In the genomic region with DNA sequence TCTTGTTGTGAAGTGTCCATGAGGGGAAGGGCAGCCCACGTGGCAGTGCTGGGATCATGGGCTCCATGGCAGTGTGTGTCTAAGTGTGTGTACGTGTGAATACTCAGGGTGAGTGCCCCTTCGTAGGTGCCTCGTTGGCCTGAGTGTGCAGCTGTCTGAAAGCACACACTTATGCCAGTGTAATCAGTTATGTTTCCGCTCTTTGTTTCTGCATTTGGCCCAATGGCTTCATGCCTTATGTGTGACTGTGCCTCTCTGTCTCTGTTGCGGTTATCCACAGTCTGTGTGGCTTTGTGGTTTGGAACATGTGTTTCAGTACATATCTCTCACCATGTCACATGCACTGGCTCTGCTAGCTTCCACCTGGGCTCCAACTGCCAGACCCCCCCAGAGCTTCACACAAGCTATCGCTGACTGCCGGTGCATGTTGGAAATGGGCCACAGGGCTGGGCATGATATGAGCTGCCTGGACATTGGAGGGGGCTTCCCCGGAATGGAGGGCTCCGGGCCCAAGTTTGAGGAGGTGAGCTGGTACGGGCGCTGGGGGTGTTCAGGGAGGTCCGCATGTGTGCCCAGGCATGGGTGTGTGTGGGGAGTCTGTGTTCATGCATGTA, we compare ENCODE assay signal across 9 cellular contexts.
DNase-seq lines count a peak whose midpoint lies in the region; ATAC-seq and TF ChIP-seq lines count a peak whose summit lies in the region.
"Had no signal": no experiment of that assay in that cellular context is flagged by ENCODE, and none has a peak within 500 bp of the region (broad histone marks: within the 10 kb centered on the region; RNA-seq: fewer than 3 reads in every experiment).

No MANE protein-coding gene starts in this region.

- peak; percentile 8 to 9 for DNase-seq in stimulated activated CD4-positive, alpha-beta T cell treated with anti-CD3 and anti-CD28 coated beads, Interleukin-12 subunit alpha, Interleukin-12 subunit beta, amount 100 ng/mL, for 24 hours (ENCODE audit: low read depth in 2 of 2)
- DNase-seq in stimulated activated CD4-positive, alpha-beta T cell treated with anti-CD3 and anti-CD28 coated beads, Interleukin-4, amount 100 ng/mL, for 4 hours, result no peak
- peak; percentile 43 for DNase-seq in activated naive CD8-positive, alpha-beta T cell treated with anti-CD3 and anti-CD28 coated beads for 36 hours
- peak; percentile 28 for DNase-seq in ureter (ENCODE audit: low spot score)
- no peak for DNase-seq in anterior cingulate cortex (lab: John Stamatoyannopoulos, UW)
- DNase-seq in body of pancreas, result no peak
- DNase-seq in thyroid gland, result no peak

- H3K4me3 ChIP-seq in body of pancreas (no peak overlapping the region), thyroid gland (replicated peaks in 1 of 3) (no peak overlapping the region)
- H3K4me3 ChIP-seq: cardiac muscle cell had no signal

- no peaks in the 10 kb centered on the region for H3K36me3 Mint-ChIP-seq in activated naive CD8-positive, alpha-beta T cell treated with anti-CD3 and anti-CD28 coated beads for 36 hours

- no peak overlapping the region for H3K27ac Mint-ChIP-seq in activated naive CD8-positive, alpha-beta T cell treated with anti-CD3 and anti-CD28 coated beads for 36 hours

- no peaks in the 10 kb centered on the region for H3K36me3 ChIP-seq in body of pancreas (replicated peaks in 1 of 2; ENCODE audit: insufficient read depth in 1 of 2, low read depth in 2 of 2)
- no peaks in the 10 kb centered on the region for H3K36me3 ChIP-seq in thyroid gland
- H3K36me3 ChIP-seq: cardiac muscle cell had no signal

- H3K9me3 ChIP-seq in body of pancreas (no peaks in the 10 kb centered on the region), thyroid gland (no peaks in the 10 kb centered on the region)

- no peaks in the 10 kb centered on the region for H3K9me3 Mint-ChIP-seq in activated naive CD8-positive, alpha-beta T cell treated with anti-CD3 and anti-CD28 coated beads for 36 hours

- H3K27me3 ChIP-seq in body of pancreas (no peaks in the 10 kb centered on the region), thyroid gland (no peaks in the 10 kb centered on the region)
- H3K27me3 ChIP-seq: cardiac muscle cell had no signal

- peaks cover 18% of the 10 kb centered on the region for H3K4me1 Mint-ChIP-seq in activated naive CD8-positive, alpha-beta T cell treated with anti-CD3 and anti-CD28 coated beads for 36 hours

- H3K27me3 Mint-ChIP-seq in activated naive CD8-positive, alpha-beta T cell treated with anti-CD3 and anti-CD28 coated beads for 36 hours, result no peaks in the 10 kb centered on the region

- intact Hi-C loops in body of pancreas (cut with DNase I) (no loop called here), thyroid gland (cut with DNase I) (no loop called here)

- WGBS in body of pancreas, 2 donors, result 56 to 71% methylated on average over 10 to 13 of the region's 13 CpGs
- WGBS in thyroid gland, 2 donors, result 69 to 83% methylated on average over 6 to 13 of the region's 13 CpGs

- ATAC-seq in HG03159 (IDR thresholded peaks at IDR 0.05; ENCODE audit: unreplicated experiment) (peak; percentile 51), body of pancreas (no peak)

- TF ChIP-seq POLR2A in body of pancreas (IDR thresholded peaks at IDR 0.05) (no peak), thyroid gland (IDR thresholded peaks at IDR 0.05) (no peak)

- TF ChIP-seq CTCF in body of pancreas (IDR thresholded peaks at IDR 0.05), result no peak
- TF ChIP-seq CTCF in thyroid gland (IDR thresholded peaks at IDR 0.05), result no peak

- H3K27ac ChIP-seq in body of pancreas (no peak overlapping the region), thyroid gland (no peak overlapping the region)
- H3K27ac ChIP-seq: cardiac muscle cell had no signal

- H3K4me1 ChIP-seq in body of pancreas, result peaks cover 7% of the 10 kb centered on the region
- peaks cover 0 to 7% of the 10 kb centered on the region in 2 donors for H3K4me1 ChIP-seq in thyroid gland

- H3K4me3 Mint-ChIP-seq in activated naive CD8-positive, alpha-beta T cell treated with anti-CD3 and anti-CD28 coated beads for 36 hours, result no peak overlapping the region

Comparison
In these comparisons a context has a peak if more than half of its experiments do, and no peak if none do; other contexts are left out.
1. DNase-seq: peak in stimulated activated CD4-positive, alpha-beta T cell treated with anti-CD3 and anti-CD28 coated beads, Interleukin-12 subunit alpha, Interleukin-12 subunit beta, amount 100 ng/mL, for 24 hours (2 of 2), activated naive CD8-positive, alpha-beta T cell treated with anti-CD3 and anti-CD28 coated beads for 36 hours (single experiment) and ureter (single experiment); none in stimulated activated CD4-positive, alpha-beta T cell treated with anti-CD3 and anti-CD28 coated beads, Interleukin-4, amount 100 ng/mL, for 4 hours (0 of 2), anterior cingulate cortex (0 of 58), body of pancreas (0 of 4) and thyroid gland (0 of 2).